In the genomic region with DNA sequence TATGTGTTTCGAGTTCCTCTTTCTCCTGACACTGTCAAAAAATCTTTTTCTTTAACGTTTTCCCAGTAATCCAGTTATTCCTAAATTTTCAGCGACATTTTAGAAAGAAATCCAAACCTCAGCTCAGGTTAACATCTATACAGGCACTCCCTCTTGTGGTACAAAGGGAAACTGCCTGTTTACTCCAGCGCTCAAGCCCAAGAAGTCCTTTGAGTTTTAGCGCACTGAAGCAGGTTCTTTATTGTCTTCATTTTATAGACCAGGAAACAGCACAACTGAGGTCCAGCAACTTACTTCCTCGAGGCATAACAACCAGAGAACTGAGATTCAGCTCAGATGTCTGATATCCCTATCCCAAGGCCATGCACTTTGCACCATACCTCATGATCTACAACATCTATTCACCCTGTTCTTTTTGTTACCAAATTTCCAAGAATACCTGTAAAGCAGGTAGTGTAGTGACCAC, we compare ENCODE assay signal across 8 cellular contexts.
DNase-seq lines count a peak whose midpoint lies in the region; ATAC-seq and TF ChIP-seq lines count a peak whose summit lies in the region.

No MANE protein-coding gene starts in this region.

- H3K27me3 ChIP-seq in fibroblast of lung (ENCODE audit: control insufficient read depth, insufficient read depth, low read length) (no peaks in the 10 kb centered on the region), vagina (no peaks in the 10 kb centered on the region)

- H3K27me3 Mint-ChIP-seq in activated CD8-positive, alpha-beta T cell treated with anti-CD3 and anti-CD28 coated beads, Interleukin-2, amount 10 ng/mL, durations not matched to agents 7 days and 5 days (ENCODE audit: low read depth): no peaks in the 10 kb centered on the region
- H3K27me3 Mint-ChIP-seq in naive B cell: no peaks in the 10 kb centered on the region

- no peak overlapping the region for H3K27ac Mint-ChIP-seq in activated CD8-positive, alpha-beta T cell treated with anti-CD3 and anti-CD28 coated beads, Interleukin-2, amount 10 ng/mL, durations not matched to agents 7 days and 5 days
- H3K27ac Mint-ChIP-seq in naive B cell: peak overlapping the region; percentile 51 to 89 (median 74)

- intact Hi-C loops in vagina (cut with DNase I): loop anchor here (10.0 kb wide), 1 partner anchor 56 kb away; no protein-coding TSS in a partner anchor

- no peak overlapping the region for H2AFZ ChIP-seq in fibroblast of lung (ENCODE audit: low read length)

- H3K79me2 ChIP-seq in fibroblast of lung (ENCODE audit: control insufficient read depth, insufficient read depth, low read length): peaks cover 56% of the 10 kb centered on the region

- peak; percentile 95 to 96 for TF ChIP-seq CTCF in fibroblast of lung (conservative IDR thresholded peaks at IDR 0.05 in 1 of 2, IDR thresholded peaks at IDR 0.05 in 1 of 2; ENCODE audit: low read depth in 1 of 2, low read length in 2 of 2)
- peak; percentile 70 to 73 (median 73) for TF ChIP-seq CTCF in vagina (IDR thresholded peaks at IDR 0.05)

- peaks cover 3% of the 10 kb centered on the region for H3K4me1 ChIP-seq in fibroblast of lung (ENCODE audit: control insufficient read depth, extremely low read depth, insufficient read depth, low read length)
- H3K4me1 ChIP-seq in vagina: peaks cover 58% of the 10 kb centered on the region

- ATAC-seq in HG03354 (IDR thresholded peaks at IDR 0.05; ENCODE audit: poor library complexity, severe bottlenecking, unreplicated experiment) (peak; percentile 73), naive B cell (ENCODE audit: low read depth in 2 of 2) (peak; percentile 68 to 76), GM18519 (IDR thresholded peaks at IDR 0.05; ENCODE audit: low FRiP score, unreplicated experiment) (no peak)
- peak; percentile 64 for ATAC-seq in activated CD8-positive, alpha-beta T cell treated with anti-CD3 and anti-CD28 coated beads, Interleukin-2, amount 10 ng/mL, durations not matched to agents 7 days and 5 days

- POLR2A ChIA-PET in activated CD8-positive, alpha-beta T cell treated with anti-CD3 and anti-CD28 coated beads, Interleukin-2, amount 10 ng/mL, durations not matched to agents 7 days and 5 days (lab: Charles Lee): interaction anchor here (0.8 to 1.5 kb wide), 3 partner anchors 82 to 143 kb away, joined by 3 to 5 read pairs (median 4); no protein-coding TSS in a partner anchor

- no peak for TF ChIP-seq POLR2A in vagina (IDR thresholded peaks at IDR 0.05)

- H3K4me2 ChIP-seq in fibroblast of lung (ENCODE audit: extremely low read depth, insufficient read depth, low read length): peak overlapping the region; percentile 49

- peak; percentile 69 for DNase-seq in GM03348 (ENCODE audit: low spot score)
- peak; percentile 52 for DNase-seq in NCI-H748 (lab: John Stamatoyannopoulos, UW; ENCODE audit: unreplicated experiment)
- peak; percentile 73 for DNase-seq in activated CD8-positive, alpha-beta T cell treated with anti-CD3 and anti-CD28 coated beads, Interleukin-2, amount 10 ng/mL, durations not matched to agents 7 days and 5 days
- peak; percentile 59 to 83 for DNase-seq in fibroblast of lung (ENCODE audit: low read depth in 2 of 2)
- DNase-seq in naive B cell: peak; percentile 49
- DNase-seq in vagina (ENCODE audit: extremely low spot score in 2 of 2): no peak

- CTCF ChIA-PET in activated CD8-positive, alpha-beta T cell treated with anti-CD3 and anti-CD28 coated beads, Interleukin-2, amount 10 ng/mL, durations not matched to agents 7 days and 5 days (lab: Charles Lee): interaction anchor here (0.7 to 4.9 kb wide), 73 partner anchors 8 to 472 kb away, joined by 3 to 132 read pairs (median 5); no protein-coding TSS in a partner anchor

- H3K36me3 Mint-ChIP-seq in activated CD8-positive, alpha-beta T cell treated with anti-CD3 and anti-CD28 coated beads, Interleukin-2, amount 10 ng/mL, durations not matched to agents 7 days and 5 days (ENCODE audit: low read depth): peaks cover 7% of the 10 kb centered on the region
- peaks cover 6 to 8% of the 10 kb centered on the region in 2 donors for H3K36me3 Mint-ChIP-seq in naive B cell

- H3K4me1 Mint-ChIP-seq in activated CD8-positive, alpha-beta T cell treated with anti-CD3 and anti-CD28 coated beads, Interleukin-2, amount 10 ng/mL, durations not matched to agents 7 days and 5 days (ENCODE audit: low read depth): peaks cover 27% of the 10 kb centered on the region
- peaks cover 51 to 61% (median 58%) of the 10 kb centered on the region in 3 donors for H3K4me1 Mint-ChIP-seq in naive B cell

- no peaks in the 10 kb centered on the region for H4K20me1 ChIP-seq in fibroblast of lung (ENCODE audit: control insufficient read depth, extremely low read depth, insufficient read depth, low read length)

- H3K9me3 ChIP-seq in fibroblast of lung (ENCODE audit: control insufficient read depth, insufficient read depth, low read depth, low read length) (no peaks in the 10 kb centered on the region), vagina (no peaks in the 10 kb centered on the region)

- H3K4me3 ChIP-seq in fibroblast of lung (replicated peaks in 1 of 4; ENCODE audit: control extremely low read depth in 1 of 4, insufficient read depth in 1 of 4, low read depth in 3 of 4, low read length in 4 of 4): no peak overlapping the region
- no peak overlapping the region for H3K4me3 ChIP-seq in vagina

- H3K9me3 Mint-ChIP-seq in activated CD8-positive, alpha-beta T cell treated with anti-CD3 and anti-CD28 coated beads, Interleukin-2, amount 10 ng/mL, durations not matched to agents 7 days and 5 days (ENCODE audit: insufficient read depth): no peaks in the 10 kb centered on the region
- peaks cover 0 to 4% (median 0%) of the 10 kb centered on the region in 7 donors for H3K9me3 Mint-ChIP-seq in naive B cell

- H3K4me3 Mint-ChIP-seq in activated CD8-positive, alpha-beta T cell treated with anti-CD3 and anti-CD28 coated beads, Interleukin-2, amount 10 ng/mL, durations not matched to agents 7 days and 5 days: no peak overlapping the region
- H3K4me3 Mint-ChIP-seq in naive B cell: peak overlapping the region in 3 of 8 donors; percentile 4 to 29 (median 6)

- H3K9ac ChIP-seq in fibroblast of lung (ENCODE audit: insufficient read depth, low read length): no peak overlapping the region

- no peaks in the 10 kb centered on the region for H3K36me3 ChIP-seq in fibroblast of lung (ENCODE audit: control insufficient read depth, insufficient read depth, low read length)
- no peaks in the 10 kb centered on the region for H3K36me3 ChIP-seq in vagina

- no peak overlapping the region for H3K27ac ChIP-seq in fibroblast of lung (ENCODE audit: insufficient read depth, low read length)
- peak overlapping the region; percentile 68 for H3K27ac ChIP-seq in vagina

Comparison
In these comparisons a context has a peak if more than half of its experiments do, and no peak if none do; other contexts are left out.
1. DNase-seq: peak in GM03348 (single experiment), NCI-H748 (single experiment), activated CD8-positive, alpha-beta T cell treated with anti-CD3 and anti-CD28 coated beads, Interleukin-2, amount 10 ng/mL, durations not matched to agents 7 days and 5 days (single experiment), fibroblast of lung (2 of 2) and naive B cell (single experiment); none in vagina (0 of 2).